11 cellular contexts compared by ENCODE assay signal in the genomic region with DNA sequence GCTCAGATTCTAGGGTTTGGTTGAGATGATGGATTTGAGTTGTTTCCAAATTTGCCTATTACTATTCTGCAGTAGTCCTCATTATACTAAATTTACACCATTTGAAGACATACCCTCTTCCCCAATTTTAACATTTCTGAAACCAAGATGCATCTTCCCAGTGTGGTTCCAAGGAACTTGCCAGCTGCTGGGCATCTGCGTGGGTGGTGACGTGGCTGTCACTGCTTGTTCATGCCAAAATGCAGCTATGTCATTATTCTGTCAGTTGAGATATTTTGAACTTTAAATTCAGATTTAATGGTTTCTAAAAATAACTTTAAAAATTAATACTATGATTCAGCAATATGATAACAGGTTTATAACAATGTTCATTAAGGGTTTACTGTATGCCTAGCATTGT. TPM values are rescaled to one million over a fixed set of nuclear protein-coding genes. Genes with fewer than 3 reads are reported as not detected.
A peak's percentile ranks its signal among the peaks of the same experiment; 100 is the strongest.
DNase-seq lines count a peak whose midpoint lies in the region; ATAC-seq and TF ChIP-seq lines count a peak whose summit lies in the region.
"Had no signal": no experiment of that assay in that cellular context is flagged by ENCODE, and none has a peak within 500 bp of the region (broad histone marks: within the 10 kb centered on the region; RNA-seq: fewer than 3 reads in every experiment).

No MANE protein-coding gene starts in this region.

- peaks cover 0 to 12% (median 8%) of the 10 kb centered on the region in 9 donors for H3K4me1 ChIP-seq in heart right ventricle
- H3K4me1 ChIP-seq in right atrium auricular region = peaks cover 0 to 5% of the 10 kb centered on the region in 2 donors
- peaks cover 0 to 4% of the 10 kb centered on the region in 2 donors for H3K4me1 ChIP-seq in ascending aorta
- H3K4me1 ChIP-seq in urinary bladder (ENCODE audit: insufficient read depth) = no peaks in the 10 kb centered on the region
- H3K4me1 ChIP-seq: thyroid gland had no signal

- H3K9me3 Mint-ChIP-seq in memory B cell = peaks cover 16% of the 10 kb centered on the region

- no peaks in the 10 kb centered on the region for H3K27me3 ChIP-seq in heart right ventricle
- H3K27me3 ChIP-seq in right atrium auricular region = no peaks in the 10 kb centered on the region
- H3K27me3 ChIP-seq in ascending aorta = no peaks in the 10 kb centered on the region
- H3K27me3 ChIP-seq: thyroid gland had no signal

- H3K4me3 ChIP-seq in heart right ventricle = peak overlapping the region in 7 of 10 donors; percentile 61 to 97 (median 92)
- H3K4me3 ChIP-seq in right atrium auricular region = peak overlapping the region in 1 of 2 donors; percentile 67
- peak overlapping the region; percentile 93 to 99 for H3K4me3 ChIP-seq in ascending aorta
- H3K4me3 ChIP-seq in urinary bladder (ENCODE audit: low read depth, low read length) = peak overlapping the region; percentile 59

- peaks cover 30% of the 10 kb centered on the region for H3K36me3 Mint-ChIP-seq in memory B cell

- H3K27ac ChIP-seq in heart right ventricle (no peak overlapping the region), right atrium auricular region (no peak overlapping the region), ascending aorta (peak overlapping the region; percentile 68 to 77), urinary bladder (ENCODE audit: low read depth) (no peak overlapping the region)

- peak overlapping the region; percentile 82 for H3K4me3 Mint-ChIP-seq in memory B cell

- H3K27ac Mint-ChIP-seq in memory B cell = peak overlapping the region; percentile 48

- peaks cover 0 to 26% (median 13%) of the 10 kb centered on the region in 9 donors for H3K36me3 ChIP-seq in heart right ventricle
- peaks cover 12% of the 10 kb centered on the region for H3K36me3 ChIP-seq in right atrium auricular region
- H3K36me3 ChIP-seq in ascending aorta = peaks cover 9 to 16% of the 10 kb centered on the region in 2 donors
- peaks cover 2% of the 10 kb centered on the region for H3K36me3 ChIP-seq in urinary bladder (ENCODE audit: insufficient read depth)
- H3K36me3 ChIP-seq: thyroid gland had no signal

- DNase-seq in heart right ventricle (no peak), right atrium auricular region (ENCODE audit: low spot score) (no peak), ascending aorta (ENCODE audit: low spot score in 2 of 2) (no peak), memory B cell (ENCODE audit: low spot score in 2 of 2) (no peak), NOMO-1 treated with dmso at 0.1 percent for 144 hours (lab: John Stamatoyannopoulos, UW; ENCODE audit: unreplicated experiment) (no peak), NCI-H2081 (lab: John Stamatoyannopoulos, UW) (no peak)
- no peak for DNase-seq in effector CD4-positive, alpha-beta T cell
- DNase-seq: NCI-H226 had no signal

- 64 to 65% methylated on average over 2 of the region's 2 CpGs for WGBS in heart right ventricle, 2 donors
- 45% methylated on average over 2 of the region's 2 CpGs for WGBS in urinary bladder

- peaks cover 0 to 39% (median 9%) of the 10 kb centered on the region in 11 donors for H3K9me3 ChIP-seq in heart right ventricle
- peaks cover 0 to 14% of the 10 kb centered on the region in 2 donors for H3K9me3 ChIP-seq in right atrium auricular region
- H3K9me3 ChIP-seq in ascending aorta = peaks cover 0 to 21% of the 10 kb centered on the region in 2 donors
- H3K9me3 ChIP-seq: thyroid gland had no signal

- no peaks in the 10 kb centered on the region for H3K27me3 Mint-ChIP-seq in memory B cell

- peaks cover 12% of the 10 kb centered on the region for H3K4me1 Mint-ChIP-seq in memory B cell

- no peak for ATAC-seq in heart right ventricle
- ATAC-seq in memory B cell (ENCODE audit: low read depth) = no peak
- ATAC-seq: HCT116 had no signal

- no peak for TF ChIP-seq CTCF in heart right ventricle (IDR thresholded peaks at IDR 0.05)
- TF ChIP-seq CTCF in right atrium auricular region (IDR thresholded peaks at IDR 0.05) = no peak
- TF ChIP-seq CTCF in ascending aorta (IDR thresholded peaks at IDR 0.05) = no peak

- intact Hi-C loops in heart right ventricle (cut with DNase I) = no loop called here
- intact Hi-C loops in ascending aorta (cut with DNase I) = no loop called here

RNA-seq across cellular contexts. Expression of gene ZFP69, which starts 1.2 kb away (rescaled TPM):
- total RNA-seq in heart right ventricle (1 to 10 TPM; 1.1 to 2.6 (median 1.3) TPM), right atrium auricular region (1 to 10 TPM; 1.6 to 2.0 TPM), ascending aorta (2.8 TPM), urinary bladder (8.6 TPM)
- polyA plus RNA-seq in heart right ventricle (1 to 10 TPM; 1.5 to 2.6 TPM), urinary bladder (2.8 TPM)

RNA-seq across cellular contexts. Expression of gene ZFP69B, which starts 28.0 kb away (rescaled TPM):
- total RNA-seq in heart right ventricle = 1 to 10 TPM in 6 of 10 donors, under 1 TPM in 4; 0.67 to 2.2 (median 1.2) TPM
- polyA plus RNA-seq in heart right ventricle = under 1 TPM; 0.37 to 0.58 TPM
- under 1 TPM; 0.52 to 0.59 TPM for total RNA-seq in right atrium auricular region
- 3.8 TPM for total RNA-seq in ascending aorta
- 6.6 TPM for total RNA-seq in urinary bladder
- polyA plus RNA-seq in urinary bladder = 0.89 TPM

RNA-seq across cellular contexts. Expression of gene EXO5, which starts 30.3 kb away (rescaled TPM):
- total RNA-seq in heart right ventricle (1 to 10 TPM; 2.4 to 5.3 (median 3.6) TPM), right atrium auricular region (1 to 10 TPM; 4.6 to 4.7 TPM), ascending aorta (16.3 TPM), urinary bladder (9.7 TPM)
- polyA plus RNA-seq in heart right ventricle (1 to 10 TPM; 2.3 to 3.3 TPM), urinary bladder (6.8 TPM)

RNA-seq across cellular contexts. Expression of gene ZNF684, which starts 53.2 kb away (rescaled TPM):
- total RNA-seq in heart right ventricle (10 to 100 TPM in 3 of 10 donors, 1 to 10 TPM in 7; 5.7 to 11.6 (median 8.6) TPM), right atrium auricular region (1 to 10 TPM; 3.4 to 9.7 TPM), ascending aorta (0.85 TPM), urinary bladder (9.9 TPM)
- polyA plus RNA-seq in heart right ventricle (10 to 100 TPM in 1 of 2 donors, 1 to 10 TPM in 1; 5.1 to 10.4 TPM), urinary bladder (3.2 TPM)

Comparison
In these comparisons a context has a peak if more than half of its experiments do, and no peak if none do; other contexts are left out.
1. H3K27ac ChIP-seq: peak in ascending aorta (2 of 2); none in heart right ventricle (0 of 10), right atrium auricular region (0 of 2) and urinary bladder (single experiment).